ENCODE assay signal across 9 cellular contexts in the genomic region with DNA sequence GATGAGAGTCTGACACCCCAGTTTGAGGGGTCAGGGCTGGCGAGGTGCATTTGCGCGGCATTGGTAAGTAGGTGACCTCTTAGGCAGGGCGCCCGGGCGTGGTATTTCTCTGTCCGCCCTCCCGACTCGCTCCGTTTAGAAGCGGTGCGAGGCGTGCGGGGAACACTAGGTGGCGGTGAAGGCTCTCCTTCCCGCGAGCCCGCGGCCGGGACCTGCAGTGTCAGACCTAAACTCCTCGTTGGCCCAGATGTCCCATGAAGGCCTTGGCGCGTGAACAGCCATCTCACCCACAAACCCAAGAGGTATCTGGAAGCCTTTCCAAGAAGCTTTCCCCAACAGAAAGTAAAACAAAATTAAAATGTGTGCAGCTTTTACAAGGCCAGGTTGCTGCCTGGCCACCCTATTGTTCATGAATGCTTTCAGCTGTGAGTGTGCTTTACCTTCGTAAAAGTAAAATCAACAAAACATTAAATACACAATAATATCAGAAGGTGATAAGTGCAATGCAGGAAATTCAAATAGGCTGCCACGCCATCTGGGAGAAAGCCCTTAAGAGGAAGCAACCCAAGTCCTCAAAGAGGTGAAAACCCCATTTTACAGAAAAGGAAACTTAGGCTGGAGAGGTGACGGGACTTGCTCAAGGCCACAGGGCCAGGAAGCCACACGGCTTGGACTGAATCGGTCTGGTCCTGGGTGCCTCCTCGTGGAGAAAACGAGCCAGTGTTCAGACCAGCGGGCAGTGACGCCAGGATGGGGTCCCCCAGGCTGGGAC.
A peak's percentile ranks its signal among the peaks of the same experiment; 100 is the strongest.
DNase-seq lines count a peak whose midpoint lies in the region; ATAC-seq, FAIRE-seq and TF ChIP-seq lines count a peak whose summit lies in the region.
"Had no signal": no experiment of that assay in that cellular context is flagged by ENCODE, and none has a peak within 500 bp of the region (broad histone marks: within the 10 kb centered on the region; RNA-seq: fewer than 3 reads in every experiment).

No MANE protein-coding gene starts in this region.

- no peaks in the 10 kb centered on the region for H3K9me3 Mint-ChIP-seq in activated T-helper 1 cell treated with anti-CD3 and anti-CD28 coated beads, Interleukin-12 subunit alpha, Interleukin-12 subunit beta, Interleukin-2, Interleukin-4 antibody, amounts not matched to agents 30 ng/mL and 10 ng/mL and 1 ng/mL, durations not matched to agents 14 hours and 24 hours and 36 hours

- H3K36me3 ChIP-seq in neuronal stem cell (replicated peaks in 1 of 2; ENCODE audit: control insufficient read depth in 2 of 2, insufficient read depth in 2 of 2, low read length in 2 of 2): no peaks in the 10 kb centered on the region
- no peaks in the 10 kb centered on the region for H3K36me3 ChIP-seq in stomach

- H3K4me3 ChIP-seq in neuronal stem cell (ENCODE audit: low read length in 2 of 2): no peak overlapping the region
- H3K4me3 ChIP-seq in stomach: peak overlapping the region; percentile 8 to 18 (median 14)

- TF ChIP-seq RAD21 in Ishikawa (IDR thresholded peaks at IDR 0.05; ENCODE audit: low read depth): peak; percentile 92

- H2BK120ac ChIP-seq in neuronal stem cell (ENCODE audit: low read depth, low read length): no peak overlapping the region

- FAIRE-seq in D721Med (lab: Jason Lieb, UNC): no peak
- FAIRE-seq: endometrium had no signal

- H3K18ac ChIP-seq in neuronal stem cell (ENCODE audit: low read length): no peak overlapping the region

- no peak overlapping the region for H3K9ac ChIP-seq in neuronal stem cell (ENCODE audit: low read depth, low read length, poor library complexity)

- peak; percentile 91 for TF ChIP-seq CTCF in D721Med (IDR thresholded peaks at IDR 0.05; ENCODE audit: insufficient read depth, missing control alignments)
- peak in 5 of 7 experiments; percentile 75 to 92 (median 87) for TF ChIP-seq CTCF in stomach (IDR thresholded peaks at IDR 0.05)

- H3K9me3 ChIP-seq in neuronal stem cell (replicated peaks in 1 of 2; ENCODE audit: control insufficient read depth in 2 of 2, insufficient read depth in 1 of 2, low read depth in 1 of 2, low read length in 2 of 2): no peaks in the 10 kb centered on the region
- no peaks in the 10 kb centered on the region for H3K9me3 ChIP-seq in stomach

- no peak for TF ChIP-seq POLR2A in stomach (IDR thresholded peaks at IDR 0.05)

- peak overlapping the region; percentile 15 for H3K4me3 Mint-ChIP-seq in activated T-helper 1 cell treated with anti-CD3 and anti-CD28 coated beads, Interleukin-12 subunit alpha, Interleukin-12 subunit beta, Interleukin-2, Interleukin-4 antibody, amounts not matched to agents 30 ng/mL and 10 ng/mL and 1 ng/mL, durations not matched to agents 14 hours and 24 hours and 36 hours

- peaks cover 0 to 21% (median 12%) of the 10 kb centered on the region in 3 experiments for H3K27me3 ChIP-seq in neuronal stem cell (ENCODE audit: control insufficient read depth in 3 of 3, insufficient read depth in 3 of 3, low read depth in 1 of 3, low read length in 3 of 3)
- H3K27me3 ChIP-seq in stomach: peaks cover 0 to 65% (median 0%) of the 10 kb centered on the region in 3 donors

- H2BK12ac ChIP-seq in neuronal stem cell (ENCODE audit: low read length): no peak overlapping the region

- peak overlapping the region; percentile 83 for H2AFZ ChIP-seq in neuronal stem cell (ENCODE audit: low read length)

- H2BK15ac ChIP-seq in neuronal stem cell (ENCODE audit: low read length): no peak overlapping the region

- H3K36me3 Mint-ChIP-seq in activated T-helper 1 cell treated with anti-CD3 and anti-CD28 coated beads, Interleukin-12 subunit alpha, Interleukin-12 subunit beta, Interleukin-2, Interleukin-4 antibody, amounts not matched to agents 30 ng/mL and 10 ng/mL and 1 ng/mL, durations not matched to agents 14 hours and 24 hours and 36 hours (ENCODE audit: low read depth): no peaks in the 10 kb centered on the region

- H3K4ac ChIP-seq in neuronal stem cell (ENCODE audit: low read length): no peak overlapping the region

- H3K4me1 Mint-ChIP-seq in activated T-helper 1 cell treated with anti-CD3 and anti-CD28 coated beads, Interleukin-12 subunit alpha, Interleukin-12 subunit beta, Interleukin-2, Interleukin-4 antibody, amounts not matched to agents 30 ng/mL and 10 ng/mL and 1 ng/mL, durations not matched to agents 14 hours and 24 hours and 36 hours (ENCODE audit: low read depth): peaks cover 14% of the 10 kb centered on the region

- H4K91ac ChIP-seq in neuronal stem cell (ENCODE audit: low read depth, low read length, poor library complexity): no peak overlapping the region

- H4K8ac ChIP-seq in neuronal stem cell (ENCODE audit: low read depth, low read length): no peak overlapping the region

- H2BK5ac ChIP-seq in neuronal stem cell (ENCODE audit: low read length): no peak overlapping the region

- peaks cover 3 to 6% of the 10 kb centered on the region in 2 donors for H3K4me1 ChIP-seq in neuronal stem cell (ENCODE audit: control insufficient read depth in 2 of 2, insufficient read depth in 1 of 2, low read depth in 1 of 2, low read length in 2 of 2)
- peaks cover 12 to 47% (median 32%) of the 10 kb centered on the region in 4 donors for H3K4me1 ChIP-seq in stomach

- peak; percentile 88 for ATAC-seq in GM21515 (IDR thresholded peaks at IDR 0.05; ENCODE audit: unreplicated experiment)

- H3K27ac ChIP-seq in neuronal stem cell (replicated peaks; ENCODE audit: low read length) (no peak overlapping the region), stomach (peak overlapping the region; percentile 30 to 83 (median 63))

- peak; percentile 94 for DNase-seq in D721Med (ENCODE audit: insufficient read length, low spot score)
- peak; percentile 81 for DNase-seq in RKO (ENCODE audit: low spot score)
- peak; percentile 55 for DNase-seq in activated T-helper 1 cell treated with anti-CD3 and anti-CD28 coated beads, Interleukin-12 subunit alpha, Interleukin-12 subunit beta, Interleukin-2, Interleukin-4 antibody, amounts not matched to agents 30 ng/mL and 10 ng/mL and 1 ng/mL, durations not matched to agents 14 hours and 24 hours and 36 hours (ENCODE audit: low spot score)
- peak; percentile 66 for DNase-seq in fibroblast of peridontal ligament (ENCODE audit: extremely low read depth)
- peak; percentile 63 for DNase-seq in neuronal stem cell (ENCODE audit: low spot score)
- peak; percentile 91 for DNase-seq in stomach

- WGBS in neuronal stem cell (ENCODE audit: extremely low coverage in 2 of 2, insufficient read length in 2 of 2, insufficient replicate concordance in 1 of 2), 2 donors: no CpG with 5 or more reads among the region's 32 CpGs
- 7 to 15% (median 9%) methylated on average over 30 to 32 of the region's 32 CpGs for WGBS in stomach, 5 donors

- intact Hi-C loops in activated T-helper 1 cell treated with anti-CD3 and anti-CD28 coated beads, Interleukin-12 subunit alpha, Interleukin-12 subunit beta, Interleukin-2, Interleukin-4 antibody, amounts not matched to agents 30 ng/mL and 10 ng/mL and 1 ng/mL, durations not matched to agents 14 hours and 24 hours and 36 hours (cut with micrococcal nuclease): loop anchor here (1.0 to 2.0 kb wide), 2 partner anchors 146 to 675 kb away; a partner anchor contains a TSS
- intact Hi-C loops in stomach (cut with DNase I; ENCODE audit: low total_unique reads): loop anchor here (10.0 kb wide), 1 partner anchor 144 kb away; a partner anchor contains a TSS

- H3K4me2 ChIP-seq in neuronal stem cell (ENCODE audit: insufficient read depth, low read length, poor library complexity, severe bottlenecking): no peak overlapping the region

- peaks cover 19% of the 10 kb centered on the region for H3K27me3 Mint-ChIP-seq in activated T-helper 1 cell treated with anti-CD3 and anti-CD28 coated beads, Interleukin-12 subunit alpha, Interleukin-12 subunit beta, Interleukin-2, Interleukin-4 antibody, amounts not matched to agents 30 ng/mL and 10 ng/mL and 1 ng/mL, durations not matched to agents 14 hours and 24 hours and 36 hours (ENCODE audit: insufficient read depth)

- no peak overlapping the region for H3K23ac ChIP-seq in neuronal stem cell (ENCODE audit: low read depth, low read length, poor library complexity)

- H3K27ac Mint-ChIP-seq in activated T-helper 1 cell treated with anti-CD3 and anti-CD28 coated beads, Interleukin-12 subunit alpha, Interleukin-12 subunit beta, Interleukin-2, Interleukin-4 antibody, amounts not matched to agents 30 ng/mL and 10 ng/mL and 1 ng/mL, durations not matched to agents 14 hours and 24 hours and 36 hours: no peak overlapping the region

- TF ChIP-seq EP300 in Ishikawa (IDR thresholded peaks at IDR 0.05; ENCODE audit: borderline replicate concordance) (0 out of 2 replicates have a peak, but pooled peaks have one; percentile 9), stomach (IDR thresholded peaks at IDR 0.05) (no peak)

- H3K79me1 ChIP-seq in neuronal stem cell (ENCODE audit: low read depth, low read length): no peaks in the 10 kb centered on the region

- H3K14ac ChIP-seq in neuronal stem cell (ENCODE audit: low read length): no peak overlapping the region

- H2AK5ac ChIP-seq in neuronal stem cell (ENCODE audit: low read depth, low read length): peak overlapping the region; percentile 85

TF ChIP-seq in Ishikawa, 13 proteins besides CTCF, POLR2A, EP300 and RAD21 (continues in another document):
- TF ChIP-seq TAF1 (IDR thresholded peaks at IDR 0.05; ENCODE audit: low read depth) (no peak), CEBPB (IDR thresholded peaks at IDR 0.05) (no peak), NFIC (IDR thresholded peaks at IDR 0.05) (no peak), EGR1 (IDR thresholded peaks at IDR 0.05) (no peak), YY1 (IDR thresholded peaks at IDR 0.05; ENCODE audit: low read depth) (no peak), TCF12 (IDR thresholded peaks at IDR 0.05; ENCODE audit: low read depth) (no peak), TEAD4 (IDR thresholded peaks at IDR 0.05) (no peak)
- TF ChIP-seq, protein P1, sequence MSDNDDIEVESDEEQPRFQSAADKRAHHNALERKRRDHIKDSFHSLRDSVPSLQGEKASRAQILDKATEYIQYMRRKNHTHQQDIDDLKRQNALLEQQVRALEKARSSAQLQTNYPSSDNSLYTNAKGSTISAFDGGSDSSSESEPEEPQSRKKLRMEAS (IDR thresholded peaks at IDR 0.05): no peak
- TF ChIP-seq, protein P2, sequence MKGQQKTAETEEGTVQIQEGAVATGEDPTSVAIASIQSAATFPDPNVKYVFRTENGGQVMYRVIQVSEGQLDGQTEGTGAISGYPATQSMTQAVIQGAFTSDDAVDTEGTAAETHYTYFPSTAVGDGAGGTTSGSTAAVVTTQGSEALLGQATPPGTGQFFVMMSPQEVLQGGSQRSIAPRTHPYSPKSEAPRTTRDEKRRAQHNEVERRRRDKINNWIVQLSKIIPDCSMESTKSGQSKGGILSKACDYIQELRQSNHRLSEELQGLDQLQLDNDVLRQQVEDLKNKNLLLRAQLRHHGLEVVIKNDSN (IDR thresholded peaks at IDR 0.05): no peak

Comparison
In these comparisons a context has a peak if more than half of its experiments do, and no peak if none do; other contexts are left out.
1. H3K4me3 ChIP-seq: peak in stomach (4 of 4); none in neuronal stem cell (0 of 2).
2. Peak in every context shown above with its lines, with median percentiles within 50 percentile points of each other: DNase-seq.